Comparison of ENCODE assay signal across 1 cellular context in the genomic region with DNA sequence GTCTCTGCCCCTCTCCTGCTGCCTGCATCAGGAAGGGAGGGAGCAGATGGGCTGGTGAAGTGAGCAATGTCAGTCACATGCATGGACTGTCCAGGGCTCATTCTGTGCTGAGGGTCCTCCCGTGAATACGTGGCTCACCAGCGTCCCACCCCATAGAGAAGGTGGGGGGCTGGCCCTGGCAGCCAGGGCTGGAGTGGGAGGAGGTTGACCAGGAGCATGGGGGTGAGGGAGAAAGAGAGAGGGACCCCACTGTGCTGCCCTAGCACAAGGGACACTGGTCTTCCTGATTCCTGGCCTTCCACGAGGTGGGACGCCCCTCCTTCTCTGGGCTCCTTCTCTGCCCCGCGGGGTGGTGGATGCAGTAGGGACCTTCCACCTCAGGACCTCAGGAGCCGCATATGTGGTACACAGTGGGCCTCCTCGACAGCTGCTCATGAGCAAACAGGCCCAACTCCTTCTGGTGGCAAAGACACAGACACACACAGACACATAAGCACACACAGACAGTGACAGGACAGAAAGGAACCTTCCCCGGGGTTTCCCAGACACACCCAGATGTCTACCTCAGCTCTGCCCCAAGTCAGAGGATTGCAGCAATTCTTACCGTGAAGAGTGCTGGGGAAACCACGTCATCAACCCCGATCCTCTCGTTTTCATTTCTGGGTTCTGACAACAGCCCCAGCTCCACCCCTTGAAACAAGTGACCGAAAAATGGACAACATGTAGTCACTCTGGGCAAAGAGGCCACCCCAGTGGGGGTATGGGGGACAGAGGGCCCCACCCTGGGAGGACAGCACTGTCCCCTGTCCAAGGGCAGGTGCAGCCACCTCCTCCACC.
TF ChIP-seq lines count a peak whose summit lies in the region.

No MANE protein-coding gene starts in this region.

TF ChIP-seq in WTC11, 78 proteins besides CTCF, POLR2A, EP300 and RAD21 (continued from another document):
- TF ChIP-seq, protein P1, sequence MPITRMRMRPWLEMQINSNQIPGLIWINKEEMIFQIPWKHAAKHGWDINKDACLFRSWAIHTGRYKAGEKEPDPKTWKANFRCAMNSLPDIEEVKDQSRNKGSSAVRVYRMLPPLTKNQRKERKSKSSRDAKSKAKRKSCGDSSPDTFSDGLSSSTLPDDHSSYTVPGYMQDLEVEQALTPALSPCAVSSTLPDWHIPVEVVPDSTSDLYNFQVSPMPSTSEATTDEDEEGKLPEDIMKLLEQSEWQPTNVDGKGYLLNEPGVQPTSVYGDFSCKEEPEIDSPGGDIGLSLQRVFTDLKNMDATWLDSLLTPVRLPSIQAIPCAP (CRISPR knock-in tag; IDR thresholded peaks at IDR 0.05) = no peak
- TF ChIP-seq ESRRA (CRISPR knock-in tag; IDR thresholded peaks at IDR 0.05; ENCODE audit: borderline replicate concordance) = no peak
- no peak for TF ChIP-seq TEAD4 (CRISPR knock-in tag; IDR thresholded peaks at IDR 0.05)
- no peak for TF ChIP-seq NFATC4 (CRISPR knock-in tag; IDR thresholded peaks at IDR 0.05)
- TF ChIP-seq IRF2 (CRISPR knock-in tag; IDR thresholded peaks at IDR 0.05; ENCODE audit: borderline replicate concordance, low read depth) = no peak
- TF ChIP-seq TP53 (CRISPR knock-in tag; IDR thresholded peaks at IDR 0.05) = no peak
- no peak for TF ChIP-seq OVOL2 (CRISPR knock-in tag; IDR thresholded peaks at IDR 0.05; ENCODE audit: borderline replicate concordance)
- TF ChIP-seq, protein P2, sequence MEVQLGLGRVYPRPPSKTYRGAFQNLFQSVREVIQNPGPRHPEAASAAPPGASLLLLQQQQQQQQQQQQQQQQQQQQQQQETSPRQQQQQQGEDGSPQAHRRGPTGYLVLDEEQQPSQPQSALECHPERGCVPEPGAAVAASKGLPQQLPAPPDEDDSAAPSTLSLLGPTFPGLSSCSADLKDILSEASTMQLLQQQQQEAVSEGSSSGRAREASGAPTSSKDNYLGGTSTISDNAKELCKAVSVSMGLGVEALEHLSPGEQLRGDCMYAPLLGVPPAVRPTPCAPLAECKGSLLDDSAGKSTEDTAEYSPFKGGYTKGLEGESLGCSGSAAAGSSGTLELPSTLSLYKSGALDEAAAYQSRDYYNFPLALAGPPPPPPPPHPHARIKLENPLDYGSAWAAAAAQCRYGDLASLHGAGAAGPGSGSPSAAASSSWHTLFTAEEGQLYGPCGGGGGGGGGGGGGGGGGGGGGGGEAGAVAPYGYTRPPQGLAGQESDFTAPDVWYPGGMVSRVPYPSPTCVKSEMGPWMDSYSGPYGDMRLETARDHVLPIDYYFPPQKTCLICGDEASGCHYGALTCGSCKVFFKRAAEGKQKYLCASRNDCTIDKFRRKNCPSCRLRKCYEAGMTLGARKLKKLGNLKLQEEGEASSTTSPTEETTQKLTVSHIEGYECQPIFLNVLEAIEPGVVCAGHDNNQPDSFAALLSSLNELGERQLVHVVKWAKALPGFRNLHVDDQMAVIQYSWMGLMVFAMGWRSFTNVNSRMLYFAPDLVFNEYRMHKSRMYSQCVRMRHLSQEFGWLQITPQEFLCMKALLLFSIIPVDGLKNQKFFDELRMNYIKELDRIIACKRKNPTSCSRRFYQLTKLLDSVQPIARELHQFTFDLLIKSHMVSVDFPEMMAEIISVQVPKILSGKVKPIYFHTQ (CRISPR knock-in tag; IDR thresholded peaks at IDR 0.05) = no peak
- TF ChIP-seq ELF4 (CRISPR knock-in tag; IDR thresholded peaks at IDR 0.05; ENCODE audit: low read depth) = no peak
- TF ChIP-seq, protein P3, sequence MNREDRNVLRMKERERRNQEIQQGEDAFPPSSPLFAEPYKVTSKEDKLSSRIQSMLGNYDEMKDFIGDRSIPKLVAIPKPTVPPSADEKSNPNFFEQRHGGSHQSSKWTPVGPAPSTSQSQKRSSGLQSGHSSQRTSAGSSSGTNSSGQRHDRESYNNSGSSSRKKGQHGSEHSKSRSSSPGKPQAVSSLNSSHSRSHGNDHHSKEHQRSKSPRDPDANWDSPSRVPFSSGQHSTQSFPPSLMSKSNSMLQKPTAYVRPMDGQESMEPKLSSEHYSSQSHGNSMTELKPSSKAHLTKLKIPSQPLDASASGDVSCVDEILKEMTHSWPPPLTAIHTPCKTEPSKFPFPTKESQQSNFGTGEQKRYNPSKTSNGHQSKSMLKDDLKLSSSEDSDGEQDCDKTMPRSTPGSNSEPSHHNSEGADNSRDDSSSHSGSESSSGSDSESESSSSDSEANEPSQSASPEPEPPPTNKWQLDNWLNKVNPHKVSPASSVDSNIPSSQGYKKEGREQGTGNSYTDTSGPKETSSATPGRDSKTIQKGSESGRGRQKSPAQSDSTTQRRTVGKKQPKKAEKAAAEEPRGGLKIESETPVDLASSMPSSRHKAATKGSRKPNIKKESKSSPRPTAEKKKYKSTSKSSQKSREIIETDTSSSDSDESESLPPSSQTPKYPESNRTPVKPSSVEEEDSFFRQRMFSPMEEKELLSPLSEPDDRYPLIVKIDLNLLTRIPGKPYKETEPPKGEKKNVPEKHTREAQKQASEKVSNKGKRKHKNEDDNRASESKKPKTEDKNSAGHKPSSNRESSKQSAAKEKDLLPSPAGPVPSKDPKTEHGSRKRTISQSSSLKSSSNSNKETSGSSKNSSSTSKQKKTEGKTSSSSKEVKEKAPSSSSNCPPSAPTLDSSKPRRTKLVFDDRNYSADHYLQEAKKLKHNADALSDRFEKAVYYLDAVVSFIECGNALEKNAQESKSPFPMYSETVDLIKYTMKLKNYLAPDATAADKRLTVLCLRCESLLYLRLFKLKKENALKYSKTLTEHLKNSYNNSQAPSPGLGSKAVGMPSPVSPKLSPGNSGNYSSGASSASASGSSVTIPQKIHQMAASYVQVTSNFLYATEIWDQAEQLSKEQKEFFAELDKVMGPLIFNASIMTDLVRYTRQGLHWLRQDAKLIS (CRISPR knock-in tag; IDR thresholded peaks at IDR 0.05; ENCODE audit: borderline replicate concordance) = no peak
- no peak for TF ChIP-seq ZNF138 (CRISPR knock-in tag; conservative IDR thresholded peaks at IDR 0.05)
